9 cellular contexts compared by ENCODE assay signal in genomic region chr17:78879679-78880186, GRCh38. TPM values are rescaled to one million over a fixed set of nuclear protein-coding genes. Genes with fewer than 3 reads are reported as not detected.
DNase-seq lines count a peak whose midpoint lies in the region; ATAC-seq, FAIRE-seq and TF ChIP-seq lines count a peak whose summit lies in the region.
"Had no signal": no experiment of that assay in that cellular context is flagged by ENCODE, and none has a peak within 500 bp of the region (broad histone marks: within the 10 kb centered on the region; RNA-seq: fewer than 3 reads in every experiment).

No MANE protein-coding gene starts in this region.

- H3K36me3 Mint-ChIP-seq in astrocyte (ENCODE audit: low read depth, unreplicated experiment): peaks cover 18% of the 10 kb centered on the region
- no peaks in the 10 kb centered on the region for H3K36me3 Mint-ChIP-seq in stimulated activated naive CD8-positive, alpha-beta T cell treated with anti-CD3 and anti-CD28 coated beads, Interleukin-15, Interleukin-2, amounts not matched to agents 100 ng/mL and 50 ng/mL, for 24 hours (ENCODE audit: low read depth)

- H3K27ac Mint-ChIP-seq in astrocyte (ENCODE audit: unreplicated experiment): peak overlapping the region; percentile 80
- H3K27ac Mint-ChIP-seq in stimulated activated naive CD8-positive, alpha-beta T cell treated with anti-CD3 and anti-CD28 coated beads, Interleukin-15, Interleukin-2, amounts not matched to agents 100 ng/mL and 50 ng/mL, for 24 hours: peak overlapping the region; percentile 90

- no peak overlapping the region for H3K4me3 Mint-ChIP-seq in astrocyte (ENCODE audit: unreplicated experiment)
- peak overlapping the region; percentile 64 for H3K4me3 Mint-ChIP-seq in stimulated activated naive CD8-positive, alpha-beta T cell treated with anti-CD3 and anti-CD28 coated beads, Interleukin-15, Interleukin-2, amounts not matched to agents 100 ng/mL and 50 ng/mL, for 24 hours

- FAIRE-seq in astrocyte (lab: Jason Lieb, UNC): peak; percentile 41
- FAIRE-seq: A204.1 had no signal

- no peaks in the 10 kb centered on the region for H3K27me3 Mint-ChIP-seq in astrocyte (ENCODE audit: low read depth, unreplicated experiment)
- H3K27me3 Mint-ChIP-seq in stimulated activated naive CD8-positive, alpha-beta T cell treated with anti-CD3 and anti-CD28 coated beads, Interleukin-15, Interleukin-2, amounts not matched to agents 100 ng/mL and 50 ng/mL, for 24 hours: no peaks in the 10 kb centered on the region

- no peaks in the 10 kb centered on the region for H3K27me3 ChIP-seq in astrocyte (ENCODE audit: insufficient read depth, low read length)

- H3K4me2 ChIP-seq in astrocyte (ENCODE audit: low read length): peak overlapping the region; percentile 80

- ATAC-seq in activated CD4-positive, CD25-positive, alpha-beta regulatory T cell treated with anti-CD3 and anti-CD28 coated beads, Interleukin-2, amount 50 U/mL, for 24 hours: peak; percentile 56 to 58
- ATAC-seq in left lobe of liver: peak; percentile 40
- no peak for ATAC-seq in GM21381 (IDR thresholded peaks at IDR 0.05; ENCODE audit: unreplicated experiment)
- ATAC-seq in HG02571 (IDR thresholded peaks at IDR 0.05; ENCODE audit: unreplicated experiment): no peak

- peaks cover 34% of the 10 kb centered on the region for H4K20me1 ChIP-seq in astrocyte (ENCODE audit: insufficient read depth, low read length)

- H3K9me3 Mint-ChIP-seq in astrocyte (ENCODE audit: unreplicated experiment): no peaks in the 10 kb centered on the region
- H3K9me3 Mint-ChIP-seq in stimulated activated naive CD8-positive, alpha-beta T cell treated with anti-CD3 and anti-CD28 coated beads, Interleukin-15, Interleukin-2, amounts not matched to agents 100 ng/mL and 50 ng/mL, for 24 hours: no peaks in the 10 kb centered on the region

- no peak for TF ChIP-seq CTCF in astrocyte (IDR thresholded peaks at IDR 0.05; ENCODE audit: insufficient read depth, low read depth, low read length)

- peak overlapping the region; percentile 73 for H3K9ac ChIP-seq in astrocyte (ENCODE audit: low read length)

- H3K4me1 Mint-ChIP-seq in astrocyte (ENCODE audit: low read depth, unreplicated experiment): peaks cover 41% of the 10 kb centered on the region
- peaks cover 30% of the 10 kb centered on the region for H3K4me1 Mint-ChIP-seq in stimulated activated naive CD8-positive, alpha-beta T cell treated with anti-CD3 and anti-CD28 coated beads, Interleukin-15, Interleukin-2, amounts not matched to agents 100 ng/mL and 50 ng/mL, for 24 hours (ENCODE audit: low read depth)

- H3K79me2 ChIP-seq in astrocyte (ENCODE audit: insufficient read depth, low read length): peaks cover 81% of the 10 kb centered on the region

- H3K4me1 ChIP-seq in astrocyte (ENCODE audit: insufficient read depth, low read length): peaks cover 53% of the 10 kb centered on the region

- no peak for DNase-seq in activated CD4-positive, CD25-positive, alpha-beta regulatory T cell treated with anti-CD3 and anti-CD28 coated beads, Interleukin-2, amount 50 U/mL, for 72 hours
- peak; percentile 90 for DNase-seq in astrocyte (ENCODE audit: low read depth)
- no peak for DNase-seq in left lobe of liver (ENCODE audit: low spot score)
- no peak for DNase-seq in NCI-H2196 treated with DMSO at 0.1 percent for 48 hours (lab: John Stamatoyannopoulos, UW; ENCODE audit: unreplicated experiment)

- H3K36me3 ChIP-seq in astrocyte (ENCODE audit: insufficient read depth, low read length): no peaks in the 10 kb centered on the region

- H3K4me3 ChIP-seq in astrocyte (ENCODE audit: insufficient read depth, low read depth, low read length): no peak overlapping the region

- peak overlapping the region; percentile 86 for H3K27ac ChIP-seq in astrocyte (ENCODE audit: low read depth, low read length)

- no peaks in the 10 kb centered on the region for H3K9me3 ChIP-seq in astrocyte (ENCODE audit: insufficient read depth, low read depth, low read length)

- no peak overlapping the region for H2AFZ ChIP-seq in astrocyte (ENCODE audit: low read depth, low read length)

RNA-seq across cellular contexts. Expression of gene CEP295NL, which starts 23.3 kb away (rescaled TPM):
- total RNA-seq in astrocyte (1.3 and 1.6 TPM in 2 replicates), left lobe of liver (0.33 TPM)

RNA-seq across cellular contexts. Expression of gene USP36, which starts 39.1 kb away (rescaled TPM):
- 48.1 and 51.0 TPM in 2 replicates for total RNA-seq in astrocyte
- 21.8 TPM for total RNA-seq in left lobe of liver

RNA-seq across cellular contexts. Expression of gene TIMP2, which starts 45.5 kb away (rescaled TPM):
- total RNA-seq in astrocyte (184 and 187 TPM in 2 replicates), left lobe of liver (26.4 TPM)

Comparison
In these comparisons a context has a peak if more than half of its experiments do, and no peak if none do; other contexts are left out.
1. ATAC-seq: peak in activated CD4-positive, CD25-positive, alpha-beta regulatory T cell treated with anti-CD3 and anti-CD28 coated beads, Interleukin-2, amount 50 U/mL, for 24 hours (2 of 2) and left lobe of liver (single experiment); none in GM21381 (single experiment) and HG02571 (single experiment).